In genomic region chr6:133159269-133159795, GRCh38 we compare ENCODE assay signal across 21 cellular contexts.
"Had no signal": no experiment of that assay in that cellular context is flagged by ENCODE, and none has a peak within 500 bp of the region (broad histone marks: within the 10 kb centered on the region; RNA-seq: fewer than 3 reads in every experiment).

No MANE protein-coding gene starts in this region.

- ATAC-seq: activated T-cell treated with anti-CD3 and anti-CD28 coated beads, Interleukin-2, amount 50 U/mL, for 72 hours; left cardiac atrium; lower lobe of right lung; stimulated activated naive CD8-positive, alpha-beta T cell treated with anti-CD3 and anti-CD28 coated beads, Interleukin-15, amount 100 ng/mL, for 72 hours had no signal

- H3K9me3 Mint-ChIP-seq: stimulated activated naive CD8-positive, alpha-beta T cell treated with anti-CD3 and anti-CD28 coated beads, Interleukin-15, amount 100 ng/mL, for 72 hours had no signal

- H3K9me3 ChIP-seq: adrenal gland, lower lobe of right lung, pancreas, right lobe of liver, vagina had no signal

- FAIRE-seq: colon, islet of Langerhans, pancreas, small intestine had no signal

- H3K27me3 ChIP-seq: adrenal gland, dorsolateral prefrontal cortex, pancreas, right lobe of liver, vagina had no signal

- DNase-seq: activated CD4-positive, alpha-beta T cell treated with anti-CD3 and anti-CD28 coated beads for 1 hour; activated CD8-positive, alpha-beta memory T cell treated with anti-CD3 and anti-CD28 coated beads for 24 hours; activated CD8-positive, alpha-beta memory T cell treated with anti-CD3 and anti-CD28 coated beads, Interleukin-2, amount 50 U/mL, for 48 hours; activated effector memory CD4-positive, alpha-beta T cell treated with anti-CD3 and anti-CD28 coated beads, Interleukin-2, amount 50 U/mL, for 16 hours; activated naive CD4-positive, alpha-beta T cell treated with anti-CD3 and anti-CD28 coated beads, Interleukin-2, amount 50 U/mL, for 16 hours; activated T-cell treated with anti-CD3 and anti-CD28 coated beads, Interleukin-2, amount 50 U/mL, for 72 hours; adrenal gland; left cardiac atrium; lower lobe of right lung; pancreas; right lobe of liver; small intestine; stimulated activated CD4-positive, alpha-beta T cell treated with anti-CD3 and anti-CD28 coated beads, Interleukin-15, amount 100 ng/mL, for 24 hours; stimulated activated CD4-positive, alpha-beta T cell treated with anti-CD3 and anti-CD28 coated beads, Interleukin-4, amount 100 ng/mL, for 1 hour; stimulated activated naive CD8-positive, alpha-beta T cell treated with anti-CD3 and anti-CD28 coated beads, Interleukin-15, amount 100 ng/mL, for 72 hours; T-helper 2 cell; WERI-Rb-1 had no signal

- H3K4me3 ChIP-seq: adrenal gland, dorsolateral prefrontal cortex, lower lobe of right lung, pancreas, right lobe of liver, vagina had no signal

- H3K27ac Mint-ChIP-seq: activated T-cell treated with anti-CD3 and anti-CD28 coated beads, Interleukin-2, amount 50 U/mL, for 72 hours; stimulated activated naive CD8-positive, alpha-beta T cell treated with anti-CD3 and anti-CD28 coated beads, Interleukin-15, amount 100 ng/mL, for 72 hours had no signal

- H3K4me1 Mint-ChIP-seq: stimulated activated naive CD8-positive, alpha-beta T cell treated with anti-CD3 and anti-CD28 coated beads, Interleukin-15, amount 100 ng/mL, for 72 hours had no signal

- H3K27ac ChIP-seq: adrenal gland, lower lobe of right lung, pancreas, right lobe of liver, vagina, WERI-Rb-1 had no signal

- H3K27me3 Mint-ChIP-seq: stimulated activated naive CD8-positive, alpha-beta T cell treated with anti-CD3 and anti-CD28 coated beads, Interleukin-15, amount 100 ng/mL, for 72 hours had no signal

- H3K4me1 ChIP-seq: adrenal gland, lower lobe of right lung, pancreas, right lobe of liver, vagina had no signal

- H3K4me3 Mint-ChIP-seq: activated T-cell treated with anti-CD3 and anti-CD28 coated beads, Interleukin-2, amount 50 U/mL, for 72 hours; stimulated activated naive CD8-positive, alpha-beta T cell treated with anti-CD3 and anti-CD28 coated beads, Interleukin-15, amount 100 ng/mL, for 72 hours had no signal

- H3K36me3 ChIP-seq: adrenal gland, lower lobe of right lung, pancreas, right lobe of liver, vagina, WERI-Rb-1 had no signal
